17 cellular contexts compared by ENCODE assay signal in the genomic region with DNA sequence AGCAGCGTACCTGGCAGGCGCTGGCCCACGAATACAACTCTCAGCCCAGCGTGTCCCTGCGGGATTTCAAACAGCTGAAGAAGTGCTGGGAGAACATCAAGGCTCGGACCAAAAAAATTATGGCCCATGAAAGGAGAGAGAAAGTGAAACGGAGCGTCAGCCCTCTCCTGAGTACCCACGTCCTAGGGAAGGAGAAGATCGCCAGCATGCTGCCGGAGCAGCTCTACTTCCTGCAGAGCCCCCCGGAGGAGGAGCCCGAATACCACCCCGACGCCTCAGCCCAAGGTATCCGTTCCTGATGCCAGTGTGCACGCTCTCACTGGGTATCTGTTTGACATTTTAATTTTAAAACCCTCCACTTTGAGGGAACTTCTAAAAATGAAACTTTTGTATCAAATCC. TPM values are rescaled to one million over a fixed set of nuclear protein-coding genes. Genes with fewer than 3 reads are reported as not detected.
"Had no signal": no experiment of that assay in that cellular context is flagged by ENCODE, and none has a peak within 500 bp of the region (broad histone marks: within the 10 kb centered on the region; RNA-seq: fewer than 3 reads in every experiment).

No MANE protein-coding gene starts in this region.

- H3K36me3 ChIP-seq: pancreas had no signal

- H3K27me3 ChIP-seq: dorsolateral prefrontal cortex, neural progenitor cell, pancreas, stomach, testis had no signal

- H3K4me3 Mint-ChIP-seq: activated naive CD8-positive, alpha-beta T cell treated with anti-CD3 and anti-CD28 coated beads, Interleukin-2, amount 10 ng/mL, durations not matched to agents 7 days and 5 days; neural progenitor cell had no signal

- H3K27ac ChIP-seq: dorsolateral prefrontal cortex, neural progenitor cell, pancreas, stomach, testis had no signal

- H3K27ac Mint-ChIP-seq: activated naive CD8-positive, alpha-beta T cell treated with anti-CD3 and anti-CD28 coated beads, Interleukin-2, amount 10 ng/mL, durations not matched to agents 7 days and 5 days; neural progenitor cell had no signal

- ATAC-seq: esophagus mucosa, left ventricle myocardium superior, pancreas had no signal

- DNase-seq: activated naive CD4-positive, alpha-beta T cell; activated naive CD8-positive, alpha-beta T cell treated with anti-CD3 and anti-CD28 coated beads, Interleukin-2, amount 10 ng/mL, durations not matched to agents 7 days and 5 days; activated T-cell treated with anti-CD3 and anti-CD28 coated beads for 4 hours; anterior cingulate cortex; dorsolateral prefrontal cortex; foreskin fibroblast; hippocampal formation; kidney glomerular epithelial cell; left ventricle myocardium superior; pancreas; stimulated activated CD4-positive, alpha-beta T cell treated with anti-CD3 and anti-CD28 coated beads, Interleukin-12 subunit alpha, Interleukin-12 subunit beta, amount 100 ng/mL, for 4 hours; stimulated activated CD4-positive, alpha-beta T cell treated with anti-CD3 and anti-CD28 coated beads, Interleukin-2, amount 100 ng/mL, for 24 hours; stomach; SW 1271; testis had no signal

- H3K27me3 Mint-ChIP-seq: activated naive CD8-positive, alpha-beta T cell treated with anti-CD3 and anti-CD28 coated beads, Interleukin-2, amount 10 ng/mL, durations not matched to agents 7 days and 5 days had no signal

- H3K9me3 ChIP-seq: pancreas, stomach, testis had no signal

- H3K4me3 ChIP-seq: dorsolateral prefrontal cortex, neural progenitor cell, pancreas, stomach, testis had no signal

- H3K9me3 Mint-ChIP-seq: activated naive CD8-positive, alpha-beta T cell treated with anti-CD3 and anti-CD28 coated beads, Interleukin-2, amount 10 ng/mL, durations not matched to agents 7 days and 5 days; neural progenitor cell had no signal

- H3K4me1 ChIP-seq: pancreas, stomach, testis had no signal

RNA-seq across cellular contexts. Expression of a gene that starts 30.9 kb away (rescaled TPM):
- total RNA-seq: esophagus mucosa, left ventricle myocardium superior had no signal
